ENCODE assay signal across 28 cellular contexts in the genomic region with DNA sequence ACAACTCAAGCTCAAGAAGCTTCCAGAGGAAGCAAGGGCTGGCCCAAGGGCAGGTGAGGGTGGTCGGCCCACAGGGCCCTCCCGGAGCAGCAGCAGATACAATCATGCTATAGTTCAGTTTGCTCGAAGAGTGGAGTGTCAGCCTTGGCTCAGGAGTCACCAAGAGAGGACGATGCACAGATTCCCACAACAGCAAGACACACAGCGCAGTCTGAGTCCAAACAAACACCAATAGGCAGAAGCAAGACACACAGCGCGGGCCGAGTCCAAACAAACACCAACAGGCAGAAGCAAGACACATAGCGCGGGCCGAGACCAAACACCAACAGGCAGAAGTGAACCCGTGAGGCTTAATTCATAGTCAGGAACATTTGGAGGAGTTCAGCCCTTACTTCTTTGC.
"Had no signal": no experiment of that assay in that cellular context is flagged by ENCODE, and none has a peak within 500 bp of the region (broad histone marks: within the 10 kb centered on the region; RNA-seq: fewer than 3 reads in every experiment).

No MANE protein-coding gene starts in this region.

- H3K36me3 ChIP-seq: ascending aorta, breast epithelium, cardiac muscle cell, esophagus squamous epithelium, gastroesophageal sphincter had no signal

- H3K4me1 ChIP-seq: ascending aorta, breast epithelium, esophagus squamous epithelium, gastroesophageal sphincter had no signal

- H3K4me3 ChIP-seq: ascending aorta, breast epithelium, cardiac muscle cell, coronary artery, dorsolateral prefrontal cortex, esophagus squamous epithelium, gastroesophageal sphincter had no signal

- H3K27ac Mint-ChIP-seq: activated CD4-positive, alpha-beta memory T cell treated with anti-CD3 and anti-CD28 coated beads, Interleukin-2, amount 10 ng/mL, durations not matched to agents 7 days and 5 days; activated CD4-positive, alpha-beta T cell treated with anti-CD3 and anti-CD28 coated beads, Interleukin-2, amount 10 ng/mL, durations not matched to agents 7 days and 5 days; activated naive CD4-positive, alpha-beta T cell treated with anti-CD3 and anti-CD28 coated beads, Interleukin-2, amount 10 ng/mL, durations not matched to agents 7 days and 5 days; activated naive CD4-positive, alpha-beta T cell treated with anti-CD3 and anti-CD28 coated beads, Interleukin-2, amount 50 U/mL, for 72 hours; activated naive CD8-positive, alpha-beta T cell treated with anti-CD3 and anti-CD28 coated beads, Interleukin-2, amount 10 ng/mL, durations not matched to agents 7 days and 5 days; activated T-cell treated with anti-CD3 and anti-CD28 coated beads, Interleukin-2, amount 50 U/mL, for 24 hours; activated T-cell treated with anti-CD3 and anti-CD28 coated beads, Interleukin-2, amount 50 U/mL, for 72 hours; dendritic cell treated with granulocyte-macrophage colony-stimulating factor and Interleukin-4, amounts not matched to agents 40 ng/mL and 50 ng/mL, for 4 days had no signal

- H3K9me3 Mint-ChIP-seq: activated CD4-positive, alpha-beta memory T cell treated with anti-CD3 and anti-CD28 coated beads, Interleukin-2, amount 10 ng/mL, durations not matched to agents 7 days and 5 days; activated CD4-positive, alpha-beta T cell treated with anti-CD3 and anti-CD28 coated beads, Interleukin-2, amount 10 ng/mL, durations not matched to agents 7 days and 5 days; activated naive CD4-positive, alpha-beta T cell treated with anti-CD3 and anti-CD28 coated beads, Interleukin-2, amount 50 U/mL, for 72 hours; activated naive CD8-positive, alpha-beta T cell treated with anti-CD3 and anti-CD28 coated beads, Interleukin-2, amount 10 ng/mL, durations not matched to agents 7 days and 5 days; activated T-cell treated with anti-CD3 and anti-CD28 coated beads, Interleukin-2, amount 50 U/mL, for 24 hours; dendritic cell treated with granulocyte-macrophage colony-stimulating factor and Interleukin-4, amounts not matched to agents 40 ng/mL and 50 ng/mL, for 4 days had no signal

- H3K27me3 Mint-ChIP-seq: activated CD4-positive, alpha-beta memory T cell treated with anti-CD3 and anti-CD28 coated beads, Interleukin-2, amount 10 ng/mL, durations not matched to agents 7 days and 5 days; activated CD4-positive, alpha-beta T cell treated with anti-CD3 and anti-CD28 coated beads, Interleukin-2, amount 10 ng/mL, durations not matched to agents 7 days and 5 days; activated naive CD4-positive, alpha-beta T cell treated with anti-CD3 and anti-CD28 coated beads, Interleukin-2, amount 10 ng/mL, durations not matched to agents 7 days and 5 days; activated naive CD8-positive, alpha-beta T cell treated with anti-CD3 and anti-CD28 coated beads, Interleukin-2, amount 10 ng/mL, durations not matched to agents 7 days and 5 days had no signal

- H3K9me3 ChIP-seq: ascending aorta, breast epithelium, esophagus squamous epithelium, gastroesophageal sphincter had no signal

- DNase-seq: activated CD4-positive, alpha-beta memory T cell treated with anti-CD3 and anti-CD28 coated beads, Interleukin-2, amount 10 ng/mL, durations not matched to agents 7 days and 5 days; activated CD4-positive, alpha-beta T cell treated with anti-CD3 and anti-CD28 coated beads for 1 hour; activated CD4-positive, alpha-beta T cell treated with anti-CD3 and anti-CD28 coated beads for 4 hours; activated CD4-positive, alpha-beta T cell treated with anti-CD3 and anti-CD28 coated beads, Interleukin-2, amount 10 ng/mL, durations not matched to agents 7 days and 5 days; activated CD4-positive, alpha-beta T cell treated with anti-CD3 and anti-CD28 coated beads, Interleukin-2, amount 50 U/mL, for 4 hours; activated CD8-positive, alpha-beta memory T cell treated with anti-CD3 and anti-CD28 coated beads, Interleukin-2, amount 50 U/mL, for 48 hours; activated gamma-delta T cell; activated naive CD4-positive, alpha-beta T cell; activated naive CD4-positive, alpha-beta T cell treated with anti-CD3 and anti-CD28 coated beads, Interleukin-2, amount 10 ng/mL, durations not matched to agents 7 days and 5 days; activated naive CD8-positive, alpha-beta T cell treated with anti-CD3 and anti-CD28 coated beads, Interleukin-2, amount 10 ng/mL, durations not matched to agents 7 days and 5 days; activated T-cell treated with anti-CD3 and anti-CD28 coated beads for 4 hours; activated T-cell treated with anti-CD3 and anti-CD28 coated beads, Interleukin-2, amount 50 U/mL, for 24 hours; activated T-cell treated with anti-CD3 and anti-CD28 coated beads, Interleukin-2, amount 50 U/mL, for 72 hours; dorsolateral prefrontal cortex; effector memory CD4-positive, alpha-beta T cell; esophagus squamous epithelium; foreskin melanocyte; T-helper 2 cell had no signal

- H3K27me3 ChIP-seq: ascending aorta, dorsolateral prefrontal cortex had no signal

- H3K36me3 Mint-ChIP-seq: activated naive CD4-positive, alpha-beta T cell treated with anti-CD3 and anti-CD28 coated beads, Interleukin-2, amount 10 ng/mL, durations not matched to agents 7 days and 5 days; activated naive CD4-positive, alpha-beta T cell treated with anti-CD3 and anti-CD28 coated beads, Interleukin-2, amount 50 U/mL, for 72 hours; activated naive CD8-positive, alpha-beta T cell treated with anti-CD3 and anti-CD28 coated beads, Interleukin-2, amount 10 ng/mL, durations not matched to agents 7 days and 5 days; brain had no signal

- ATAC-seq: activated naive CD4-positive, alpha-beta T cell treated with anti-CD3 and anti-CD28 coated beads, Interleukin-2, amount 50 U/mL, for 72 hours; activated T-cell treated with anti-CD3 and anti-CD28 coated beads, Interleukin-2, amount 50 U/mL, for 72 hours; gastroesophageal sphincter had no signal

- H3K4me1 Mint-ChIP-seq: activated CD4-positive, alpha-beta memory T cell treated with anti-CD3 and anti-CD28 coated beads, Interleukin-2, amount 10 ng/mL, durations not matched to agents 7 days and 5 days; activated CD4-positive, alpha-beta T cell treated with anti-CD3 and anti-CD28 coated beads, Interleukin-2, amount 10 ng/mL, durations not matched to agents 7 days and 5 days; activated naive CD4-positive, alpha-beta T cell treated with anti-CD3 and anti-CD28 coated beads, Interleukin-2, amount 10 ng/mL, durations not matched to agents 7 days and 5 days; activated naive CD8-positive, alpha-beta T cell treated with anti-CD3 and anti-CD28 coated beads, Interleukin-2, amount 10 ng/mL, durations not matched to agents 7 days and 5 days; central memory CD8-positive, alpha-beta T cell had no signal

- H3K4me3 Mint-ChIP-seq: activated CD4-positive, alpha-beta memory T cell treated with anti-CD3 and anti-CD28 coated beads, Interleukin-2, amount 10 ng/mL, durations not matched to agents 7 days and 5 days; activated CD4-positive, alpha-beta T cell treated with anti-CD3 and anti-CD28 coated beads, Interleukin-2, amount 10 ng/mL, durations not matched to agents 7 days and 5 days; activated naive CD4-positive, alpha-beta T cell treated with anti-CD3 and anti-CD28 coated beads, Interleukin-2, amount 10 ng/mL, durations not matched to agents 7 days and 5 days; activated naive CD8-positive, alpha-beta T cell treated with anti-CD3 and anti-CD28 coated beads, Interleukin-2, amount 10 ng/mL, durations not matched to agents 7 days and 5 days; activated T-cell treated with anti-CD3 and anti-CD28 coated beads, Interleukin-2, amount 50 U/mL, for 24 hours; activated T-cell treated with anti-CD3 and anti-CD28 coated beads, Interleukin-2, amount 50 U/mL, for 72 hours; brain; central memory CD8-positive, alpha-beta T cell; dendritic cell treated with granulocyte-macrophage colony-stimulating factor and Interleukin-4, amounts not matched to agents 40 ng/mL and 50 ng/mL, for 4 days had no signal

- H3K27ac ChIP-seq: ascending aorta, breast epithelium, cardiac muscle cell, coronary artery, dorsolateral prefrontal cortex, epithelial cell of prostate, esophagus squamous epithelium, gastroesophageal sphincter had no signal
